Comparison of ENCODE assay signal across 8 cellular contexts in the genomic region with DNA sequence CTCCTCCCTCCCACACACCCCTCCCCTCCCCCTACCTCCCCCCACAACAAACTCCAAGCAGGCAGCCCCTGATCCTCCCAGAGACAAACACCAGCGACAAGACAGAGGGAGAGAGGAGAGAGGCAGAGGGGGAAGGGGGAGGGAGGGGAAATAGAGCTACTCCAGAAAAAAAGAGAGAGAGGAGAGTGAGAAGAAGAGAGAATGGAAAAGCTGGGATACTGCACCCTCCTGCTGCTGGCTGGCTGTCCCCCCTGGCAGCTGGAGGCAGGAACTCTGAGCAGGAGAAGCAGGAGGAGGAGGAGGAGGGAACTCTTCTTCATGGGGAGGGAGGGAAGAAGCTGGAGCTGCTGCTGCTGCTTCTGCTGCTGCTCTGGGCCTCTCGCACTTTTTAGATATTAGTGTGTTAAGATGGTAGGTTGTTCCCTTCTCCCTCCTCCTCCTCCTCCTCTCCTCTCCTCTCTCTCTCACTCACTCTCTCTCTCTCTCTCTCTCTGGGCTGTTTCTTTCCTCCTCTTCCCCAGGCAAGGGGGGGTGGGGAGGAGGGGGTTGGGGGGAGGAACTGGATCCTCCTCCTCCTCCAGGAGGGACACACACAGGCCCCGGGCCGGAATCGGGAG. TPM values are rescaled to one million over a fixed set of nuclear protein-coding genes. Genes with fewer than 3 reads are reported as not detected.
DNase-seq lines count a peak whose midpoint lies in the region; ATAC-seq, FAIRE-seq and TF ChIP-seq lines count a peak whose summit lies in the region.

No MANE protein-coding gene starts in this region.

- H3K4me1 Mint-ChIP-seq in activated CD4-positive, alpha-beta memory T cell treated with anti-CD3 and anti-CD28 coated beads for 36 hours (ENCODE audit: low read depth) = peaks cover 40% of the 10 kb centered on the region
- H3K4me1 Mint-ChIP-seq in natural killer cell = peaks cover 32 to 36% of the 10 kb centered on the region in 2 donors

- peak overlapping the region; percentile 88 for H3K4me3 Mint-ChIP-seq in activated CD4-positive, alpha-beta memory T cell treated with anti-CD3 and anti-CD28 coated beads for 36 hours
- H3K4me3 Mint-ChIP-seq in natural killer cell = peak overlapping the region; percentile 87

- peak overlapping the region; percentile 76 to 94 (median 82) for H3K4me3 ChIP-seq in esophagus squamous epithelium

- TF ChIP-seq CTCF in esophagus squamous epithelium (IDR thresholded peaks at IDR 0.05) (no peak), natural killer cell (IDR thresholded peaks at IDR 0.05) (no peak)

- DNase-seq in DMS79 (lab: John Stamatoyannopoulos, UW) (peak; percentile 52), NCI-H446 (lab: John Stamatoyannopoulos, UW) (peak; percentile 75 to 81), esophagus squamous epithelium (lab: John Stamatoyannopoulos, UW) (no peak), natural killer cell (peak; percentile 36), urothelium cell line (ENCODE audit: low spot score) (peak; percentile 70)
- DNase-seq in activated CD4-positive, alpha-beta memory T cell treated with anti-CD3 and anti-CD28 coated beads for 36 hours = peak; percentile 30

- no peaks in the 10 kb centered on the region for H3K9me3 Mint-ChIP-seq in activated CD4-positive, alpha-beta memory T cell treated with anti-CD3 and anti-CD28 coated beads for 36 hours
- H3K9me3 Mint-ChIP-seq in natural killer cell = no peaks in the 10 kb centered on the region

- ATAC-seq in HG02763 (IDR thresholded peaks at IDR 0.05; ENCODE audit: unreplicated experiment) (peak; percentile 1), natural killer cell (peak; percentile 1 to 12 (median 5)), GM18520 (IDR thresholded peaks at IDR 0.05; ENCODE audit: unreplicated experiment) (no peak)

- CTCF ChIA-PET in activated CD4-positive, alpha-beta memory T cell treated with anti-CD3 and anti-CD28 coated beads for 36 hours (lab: Charles Lee) = interaction anchor here (1.2 kb wide), 1 partner anchor 117 kb away, joined by 5 read pairs; no protein-coding TSS in a partner anchor

- TF ChIP-seq POLR2A in esophagus squamous epithelium (IDR thresholded peaks at IDR 0.05) = peak in 1 of 4 donors; percentile 14

- no peaks in the 10 kb centered on the region for H3K27me3 ChIP-seq in esophagus squamous epithelium

- no peaks in the 10 kb centered on the region for H3K27me3 Mint-ChIP-seq in activated CD4-positive, alpha-beta memory T cell treated with anti-CD3 and anti-CD28 coated beads for 36 hours
- no peaks in the 10 kb centered on the region for H3K27me3 Mint-ChIP-seq in natural killer cell (ENCODE audit: low read depth in 2 of 2)

- peaks cover 4 to 48% (median 28%) of the 10 kb centered on the region in 3 donors for H3K4me1 ChIP-seq in esophagus squamous epithelium

- POLR2A ChIA-PET in activated CD4-positive, alpha-beta memory T cell treated with anti-CD3 and anti-CD28 coated beads for 36 hours (lab: Charles Lee) = interaction anchor here (0.5 to 0.8 kb wide), 2 partner anchors 122 to 137 kb away, joined by 3 to 5 read pairs; no protein-coding TSS in a partner anchor

- WGBS in esophagus squamous epithelium, 2 donors = 0% methylated on average over 1 to 2 of the region's 5 CpGs

- FAIRE-seq in urothelium cell line (lab: Jason Lieb, UNC) = no peak

- no peaks in the 10 kb centered on the region for H3K9me3 ChIP-seq in esophagus squamous epithelium

- no peaks in the 10 kb centered on the region for H3K36me3 ChIP-seq in esophagus squamous epithelium

- peak overlapping the region; percentile 94 to 100 (median 96) for H3K27ac ChIP-seq in esophagus squamous epithelium

- intact Hi-C loops in activated CD4-positive, alpha-beta memory T cell treated with anti-CD3 and anti-CD28 coated beads for 36 hours (cut with micrococcal nuclease) = loop anchor here (2.0 to 10.0 kb wide), 5 partner anchors 118 to 1556 kb away; a partner anchor contains a TSS
- intact Hi-C loops in esophagus squamous epithelium (cut with DNase I) (no loop called here), natural killer cell (cut with micrococcal nuclease) (loop anchor here (5.0 to 10.0 kb wide), 4 partner anchors 156 to 274 kb away; a partner anchor contains a TSS)

- H3K36me3 Mint-ChIP-seq in activated CD4-positive, alpha-beta memory T cell treated with anti-CD3 and anti-CD28 coated beads for 36 hours = peaks cover 7% of the 10 kb centered on the region
- H3K36me3 Mint-ChIP-seq in natural killer cell = no peaks in the 10 kb centered on the region

- peak overlapping the region; percentile 94 for H3K27ac Mint-ChIP-seq in activated CD4-positive, alpha-beta memory T cell treated with anti-CD3 and anti-CD28 coated beads for 36 hours
- H3K27ac Mint-ChIP-seq in natural killer cell = peak overlapping the region; percentile 97 to 99

RNA-seq across cellular contexts. Expression of a gene that starts 0.4 kb away (rescaled TPM):
- 10 to 100 TPM; 38.0 to 40.0 TPM for total RNA-seq in activated CD4-positive, alpha-beta memory T cell treated with anti-CD3 and anti-CD28 coated beads for 36 hours
- total RNA-seq in esophagus squamous epithelium (10 to 100 TPM; 11.2 to 22.3 (median 15.9) TPM), natural killer cell (100 to 1,000 TPM; 138 to 147 (median 139) TPM)
